ENCODE assay signal across 2 cellular contexts in genomic region chr10:68280750-68281149, GRCh38.
TF ChIP-seq lines count a peak whose summit lies in the region.

No MANE protein-coding gene starts in this region.

TF ChIP-seq in HepG2, 621 proteins besides CTCF, POLR2A, EP300 and RAD21:
- TF ChIP-seq ZNF770 (CRISPR knock-in tag; IDR thresholded peaks at IDR 0.05) (no peak), ZNF17 (CRISPR knock-in tag; IDR thresholded peaks at IDR 0.05) (no peak), MAFF (IDR thresholded peaks at IDR 0.05; ENCODE audit: low read depth, low read length) (peak; percentile 87), SNAPC4 (CRISPR knock-in tag; IDR thresholded peaks at IDR 0.05) (no peak), MAFK (conservative IDR thresholded peaks at IDR 0.05 in 1 of 2, IDR thresholded peaks at IDR 0.05 in 1 of 2; ENCODE audit: low read length in 2 of 2) (peak; percentile 86 to 91), ARNT (IDR thresholded peaks at IDR 0.05) (no peak), POLR2AphosphoS5 (IDR thresholded peaks at IDR 0.05; ENCODE audit: low read depth, low read length) (no peak), KDM2A (CRISPR knock-in tag; IDR thresholded peaks at IDR 0.05; ENCODE audit: borderline replicate concordance, low read depth) (no peak), PAWR (CRISPR knock-in tag; IDR thresholded peaks at IDR 0.05; ENCODE audit: borderline replicate concordance) (no peak), MXD3 (CRISPR knock-in tag; IDR thresholded peaks at IDR 0.05) (no peak), SCMH1 (CRISPR knock-in tag; IDR thresholded peaks at IDR 0.05; ENCODE audit: borderline replicate concordance) (no peak), TAF1 (CRISPR knock-in tag; IDR thresholded peaks at IDR 0.05) (no peak), THRA (CRISPR knock-in tag; IDR thresholded peaks at IDR 0.05; ENCODE audit: borderline replicate concordance) (no peak)

TF ChIP-seq in K562, 482 proteins besides CTCF, POLR2A, EP300 and RAD21:
- TF ChIP-seq MAFF (IDR thresholded peaks at IDR 0.05; ENCODE audit: low read length) (peak; percentile 79), RBBP5 (IDR thresholded peaks at IDR 0.05; ENCODE audit: borderline replicate concordance, insufficient read depth, low read length, poor library complexity, severe bottlenecking) (no peak), ZNF780A (CRISPR knock-in tag; IDR thresholded peaks at IDR 0.05) (no peak), POU5F1 (IDR thresholded peaks at IDR 0.05; ENCODE audit: borderline replicate concordance, low read depth, low read length, partially characterized antibody) (no peak), KHSRP (IDR thresholded peaks at IDR 0.05) (no peak), CHAMP1 (IDR thresholded peaks at IDR 0.05) (no peak), PHF21A (IDR thresholded peaks at IDR 0.05; ENCODE audit: borderline replicate concordance, low read depth) (no peak), ZNF133 (CRISPR knock-in tag; IDR thresholded peaks at IDR 0.05) (no peak), MYNN (IDR thresholded peaks at IDR 0.05) (no peak), MYNN (CRISPR knock-in tag; IDR thresholded peaks at IDR 0.05) (no peak), POLR2H (tag; IDR thresholded peaks at IDR 0.05; ENCODE audit: low read depth) (no peak), SRSF7 (optimal IDR thresholded peaks at IDR 0.05; ENCODE audit: low read depth, low read length) (no peak), MAFK (IDR thresholded peaks at IDR 0.05; ENCODE audit: low read length) (peak; percentile 65), SAP30 (IDR thresholded peaks at IDR 0.05; ENCODE audit: borderline replicate concordance, insufficient read depth, low read depth, low read length, poor library complexity, severe bottlenecking) (no peak), C11orf30 (IDR thresholded peaks at IDR 0.05; ENCODE audit: low read depth) (peak; percentile 85), ZBTB49 (CRISPR knock-in tag; IDR thresholded peaks at IDR 0.05; ENCODE audit: borderline replicate concordance) (no peak), SREBF2 (CRISPR knock-in tag; IDR thresholded peaks at IDR 0.05) (no peak), NBN (IDR thresholded peaks at IDR 0.05; ENCODE audit: low read depth) (no peak), THAP7 (CRISPR knock-in tag; IDR thresholded peaks at IDR 0.05) (no peak), KDM4B (IDR thresholded peaks at IDR 0.05; ENCODE audit: borderline replicate concordance in 2 of 2, low read depth in 1 of 2) (no peak), MYBL2 (IDR thresholded peaks at IDR 0.05; ENCODE audit: low read depth) (no peak), MYBL2 (CRISPR knock-in tag; IDR thresholded peaks at IDR 0.05; ENCODE audit: borderline replicate concordance) (no peak), MEF2D (tag; conservative IDR thresholded peaks at IDR 0.05; ENCODE audit: low read depth) (no peak), STAT5A (IDR thresholded peaks at IDR 0.05; ENCODE audit: borderline replicate concordance, low read length) (no peak), TBP (optimal IDR thresholded peaks at IDR 0.05; ENCODE audit: low read depth, low read length) (no peak), TAF9B (IDR thresholded peaks at IDR 0.05; ENCODE audit: partially characterized antibody) (no peak), SIN3A (IDR thresholded peaks at IDR 0.05; ENCODE audit: borderline replicate concordance in 2 of 2, control insufficient read depth in 1 of 2, low read depth in 2 of 2, low read length in 2 of 2) (no peak), ZNF316 (IDR thresholded peaks at IDR 0.05) (peak; percentile 95), MAFG (tag; conservative IDR thresholded peaks at IDR 0.05) (peak; percentile 76), ZNF75A (CRISPR knock-in tag; IDR thresholded peaks at IDR 0.05) (no peak)
- TF ChIP-seq, protein P1, sequence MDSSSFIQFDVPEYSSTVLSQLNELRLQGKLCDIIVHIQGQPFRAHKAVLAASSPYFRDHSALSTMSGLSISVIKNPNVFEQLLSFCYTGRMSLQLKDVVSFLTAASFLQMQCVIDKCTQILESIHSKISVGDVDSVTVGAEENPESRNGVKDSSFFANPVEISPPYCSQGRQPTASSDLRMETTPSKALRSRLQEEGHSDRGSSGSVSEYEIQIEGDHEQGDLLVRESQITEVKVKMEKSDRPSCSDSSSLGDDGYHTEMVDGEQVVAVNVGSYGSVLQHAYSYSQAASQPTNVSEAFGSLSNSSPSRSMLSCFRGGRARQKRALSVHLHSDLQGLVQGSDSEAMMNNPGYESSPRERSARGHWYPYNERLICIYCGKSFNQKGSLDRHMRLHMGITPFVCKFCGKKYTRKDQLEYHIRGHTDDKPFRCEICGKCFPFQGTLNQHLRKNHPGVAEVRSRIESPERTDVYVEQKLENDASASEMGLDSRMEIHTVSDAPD (CRISPR knock-in tag; IDR thresholded peaks at IDR 0.05) = no peak
- TF ChIP-seq, protein P2, sequence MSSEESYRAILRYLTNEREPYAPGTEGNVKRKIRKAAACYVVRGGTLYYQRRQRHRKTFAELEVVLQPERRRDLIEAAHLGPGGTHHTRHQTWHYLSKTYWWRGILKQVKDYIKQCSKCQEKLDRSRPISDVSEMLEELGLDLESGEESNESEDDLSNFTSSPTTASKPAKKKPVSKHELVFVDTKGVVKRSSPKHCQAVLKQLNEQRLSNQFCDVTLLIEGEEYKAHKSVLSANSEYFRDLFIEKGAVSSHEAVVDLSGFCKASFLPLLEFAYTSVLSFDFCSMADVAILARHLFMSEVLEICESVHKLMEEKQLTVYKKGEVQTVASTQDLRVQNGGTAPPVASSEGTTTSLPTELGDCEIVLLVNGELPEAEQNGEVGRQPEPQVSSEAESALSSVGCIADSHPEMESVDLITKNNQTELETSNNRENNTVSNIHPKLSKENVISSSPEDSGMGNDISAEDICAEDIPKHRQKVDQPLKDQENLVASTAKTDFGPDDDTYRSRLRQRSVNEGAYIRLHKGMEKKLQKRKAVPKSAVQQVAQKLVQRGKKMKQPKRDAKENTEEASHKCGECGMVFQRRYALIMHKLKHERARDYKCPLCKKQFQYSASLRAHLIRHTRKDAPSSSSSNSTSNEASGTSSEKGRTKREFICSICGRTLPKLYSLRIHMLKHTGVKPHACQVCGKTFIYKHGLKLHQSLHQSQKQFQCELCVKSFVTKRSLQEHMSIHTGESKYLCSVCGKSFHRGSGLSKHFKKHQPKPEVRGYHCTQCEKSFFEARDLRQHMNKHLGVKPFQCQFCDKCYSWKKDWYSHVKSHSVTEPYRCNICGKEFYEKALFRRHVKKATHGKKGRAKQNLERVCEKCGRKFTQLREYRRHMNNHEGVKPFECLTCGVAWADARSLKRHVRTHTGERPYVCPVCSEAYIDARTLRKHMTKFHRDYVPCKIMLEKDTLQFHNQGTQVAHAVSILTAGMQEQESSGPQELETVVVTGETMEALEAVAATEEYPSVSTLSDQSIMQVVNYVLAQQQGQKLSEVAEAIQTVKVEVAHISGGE (CRISPR knock-in tag; IDR thresholded peaks at IDR 0.05) = no peak
- TF ChIP-seq, protein P3, sequence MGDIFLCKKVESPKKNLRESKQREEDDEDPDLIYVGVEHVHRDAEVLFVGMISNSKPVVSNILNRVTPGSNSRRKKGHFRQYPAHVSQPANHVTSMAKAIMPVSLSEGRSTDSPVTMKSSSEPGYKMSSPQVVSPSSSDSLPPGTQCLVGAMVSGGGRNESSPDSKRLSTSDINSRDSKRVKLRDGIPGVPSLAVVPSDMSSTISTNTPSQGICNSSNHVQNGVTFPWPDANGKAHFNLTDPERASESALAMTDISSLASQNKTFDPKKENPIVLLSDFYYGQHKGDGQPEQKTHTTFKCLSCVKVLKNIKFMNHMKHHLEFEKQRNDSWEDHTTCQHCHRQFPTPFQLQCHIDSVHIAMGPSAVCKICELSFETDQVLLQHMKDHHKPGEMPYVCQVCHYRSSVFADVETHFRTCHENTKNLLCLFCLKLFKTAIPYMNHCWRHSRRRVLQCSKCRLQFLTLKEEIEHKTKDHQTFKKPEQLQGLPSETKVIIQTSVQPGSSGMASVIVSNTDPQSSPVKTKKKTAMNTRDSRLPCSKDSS (IDR thresholded peaks at IDR 0.05; ENCODE audit: low read depth, partially characterized antibody) = no peak
